25 cellular contexts compared by ENCODE assay signal in genomic region chr2:201483337-201483736, GRCh38.
"Had no signal": no experiment of that assay in that cellular context is flagged by ENCODE, and none has a peak within 500 bp of the region (broad histone marks: within the 10 kb centered on the region; RNA-seq: fewer than 3 reads in every experiment).

No MANE protein-coding gene starts in this region.

- H3K9me3 ChIP-seq: colonic mucosa, left lung, neutrophil, testis, transverse colon had no signal

- H3K4me1 ChIP-seq: colonic mucosa, left lung, testis, transverse colon had no signal

- H3K27me3 ChIP-seq: colonic mucosa, left lung, neutrophil, testis, transverse colon had no signal

- H3K4me3 ChIP-seq: colonic mucosa, left lung, skin epidermis, testis, transverse colon had no signal

- DNase-seq: activated CD4-positive, alpha-beta T cell treated with anti-CD3 and anti-CD28 coated beads for 48 hours; activated CD4-positive, alpha-beta T cell treated with anti-CD3 and anti-CD28 coated beads, Interleukin-2, amount 50 U/mL, for 48 hours; activated CD8-positive, alpha-beta memory T cell treated with anti-CD3 and anti-CD28 coated beads for 24 hours; activated effector memory CD4-positive, alpha-beta T cell treated with Interleukin-2 at 50 U/mL for 16 hours; activated naive CD4-positive, alpha-beta T cell treated with Interleukin-2 at 50 U/mL for 16 hours; anterior cingulate cortex; cerebellar nuclear complex; colonic mucosa; effector CD8-positive, alpha-beta T cell; erythroblast; foreskin melanocyte; kidney glomerular epithelial cell; left lung; mammary epithelial cell; nephron progenitor cell; stimulated activated CD4-positive, alpha-beta T cell treated with anti-CD3 and anti-CD28 coated beads, Interleukin-12 subunit alpha, Interleukin-12 subunit beta, amount 100 ng/mL, for 4 hours; stimulated activated CD4-positive, alpha-beta T cell treated with anti-CD3 and anti-CD28 coated beads, Interleukin-4, amount 100 ng/mL, for 1 hour; stimulated activated naive CD8-positive, alpha-beta T cell treated with anti-CD3 and anti-CD28 coated beads, Interleukin-15, Interleukin-2, amounts not matched to agents 100 U/mL and 50 U/mL, for 24 hours; T-helper 9 cell; testis; transverse colon; WERI-Rb-1 had no signal

- H3K27ac ChIP-seq: colonic mucosa, left lung, neutrophil, skin epidermis, testis, transverse colon, WERI-Rb-1 had no signal

- ATAC-seq: activated CD4-positive, CD25-positive, alpha-beta regulatory T cell treated with anti-CD3 and anti-CD28 coated beads, Interleukin-2, amount 50 U/mL, for 24 hours; left lung; stimulated activated naive CD8-positive, alpha-beta T cell treated with anti-CD3 and anti-CD28 coated beads, Interleukin-15, Interleukin-2, amounts not matched to agents 100 U/mL and 50 U/mL, for 24 hours had no signal

- H3K36me3 ChIP-seq: colonic mucosa, neutrophil had no signal
